2 cellular contexts compared by ENCODE assay signal in the genomic region with DNA sequence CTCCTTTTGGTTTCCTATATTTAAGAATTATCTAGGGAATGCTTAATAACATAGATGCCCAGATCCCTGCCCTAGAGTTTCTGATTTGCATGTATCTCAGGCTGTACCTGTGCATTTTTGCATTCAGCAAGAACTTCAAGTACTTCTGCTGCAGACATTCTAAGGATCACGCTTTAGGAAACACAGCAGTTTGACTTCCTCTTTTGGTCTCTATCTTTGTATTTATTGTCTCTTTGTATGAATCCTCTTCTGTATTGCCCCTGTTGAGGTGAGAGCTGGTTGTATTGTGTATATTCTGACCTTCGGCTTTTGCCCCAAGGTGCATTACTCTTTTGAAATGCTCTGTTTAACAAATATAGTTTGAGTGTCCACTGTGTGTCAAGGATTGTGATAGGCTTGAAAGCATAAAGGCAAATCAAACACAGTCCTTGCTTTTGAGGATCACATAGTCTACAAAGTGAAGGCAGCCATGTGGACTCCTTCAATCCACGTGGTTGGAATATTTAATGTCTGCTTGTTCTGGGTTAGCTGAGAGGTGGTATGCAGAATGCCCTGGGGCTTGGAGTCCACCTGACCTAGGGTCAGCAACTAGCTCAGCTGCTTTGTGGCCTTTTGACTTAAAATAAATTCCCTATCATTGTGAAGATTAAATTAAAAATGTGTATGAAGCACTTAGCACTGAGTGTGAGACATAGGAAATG.
TF ChIP-seq lines count a peak whose summit lies in the region.

No MANE protein-coding gene starts in this region.

TF ChIP-seq in GM12891, 5 proteins besides CTCF, POLR2A, EP300 and RAD21:
- no peak for TF ChIP-seq POLR2AphosphoS5 (IDR thresholded peaks at IDR 0.05; ENCODE audit: low read depth, low read length)
- TF ChIP-seq POU2F2 (IDR thresholded peaks at IDR 0.05; ENCODE audit: low read depth, low read length), result no peak
- TF ChIP-seq PAX5 (IDR thresholded peaks at IDR 0.05; ENCODE audit: insufficient read depth, low read length, severe bottlenecking), result no peak
- peak; percentile 89 for TF ChIP-seq SPI1 (IDR thresholded peaks at IDR 0.05; ENCODE audit: low read depth, low read length)
- no peak for TF ChIP-seq TAF1 (IDR thresholded peaks at IDR 0.05; ENCODE audit: low read depth, low read length)
TF ChIP-seq in GM12891: peak in this region for 1.

TF ChIP-seq in K562, 482 proteins besides CTCF, POLR2A, EP300 and RAD21:
- TF ChIP-seq PRMT5 (CRISPR knock-in tag; IDR thresholded peaks at IDR 0.05) (no peak), SPI1 (IDR thresholded peaks at IDR 0.05; ENCODE audit: borderline replicate concordance, low read depth, low read length) (peak; percentile 72; the same call in 1 of the 2 replicates)
